ENCODE assay signal across 24 cellular contexts in genomic region chr4:128255906-128256305, GRCh38. TPM values are rescaled to one million over a fixed set of nuclear protein-coding genes. Genes with fewer than 3 reads are reported as not detected.
DNase-seq lines count a peak whose midpoint lies in the region; ATAC-seq, FAIRE-seq and TF ChIP-seq lines count a peak whose summit lies in the region.
"Had no signal": no experiment of that assay in that cellular context is flagged by ENCODE, and none has a peak within 500 bp of the region (broad histone marks: within the 10 kb centered on the region; RNA-seq: fewer than 3 reads in every experiment).

No MANE protein-coding gene starts in this region.

- no peaks in the 10 kb centered on the region for H3K9me1 ChIP-seq in IMR-90 (ENCODE audit: insufficient read depth, low read length)

- TF ChIP-seq CTCF in IMR-90 (conservative IDR thresholded peaks at IDR 0.05; ENCODE audit: low read depth, low read length), result no peak
- TF ChIP-seq CTCF in MM.1S (IDR thresholded peaks at IDR 0.05; ENCODE audit: low read length), result no peak
- no peak for TF ChIP-seq CTCF in GM12878 (IDR thresholded peaks at IDR 0.05 in 2 of 3, conservative IDR thresholded peaks at IDR 0.05 in 1 of 3; ENCODE audit: control insufficient read depth in 2 of 3, extremely low read depth in 1 of 3, insufficient read depth in 1 of 3, low read depth in 3 of 3, low read length in 3 of 3)
- no peak for TF ChIP-seq CTCF in gastroesophageal sphincter (IDR thresholded peaks at IDR 0.05)

- no peaks in the 10 kb centered on the region for H3K4me1 ChIP-seq in IMR-90 (ENCODE audit: control insufficient read depth, insufficient read depth, low read length)
- H3K4me1 ChIP-seq in MM.1S (ENCODE audit: low read length), result peaks cover 28% of the 10 kb centered on the region
- no peaks in the 10 kb centered on the region for H3K4me1 ChIP-seq in GM12878 (ENCODE audit: control insufficient read depth, insufficient read depth, low read length)
- H3K4me1 ChIP-seq in gastroesophageal sphincter, result no peaks in the 10 kb centered on the region
- H3K4me1 ChIP-seq: A549; BE2C; BLaER1 treated with 17β-estradiol and CSF1 and Interleukin-3, amounts not matched to agents 10 nM and 100 nM had no signal

- H3K18ac ChIP-seq in IMR-90 (ENCODE audit: low read depth, low read length), result no peak overlapping the region

- no peak overlapping the region for H2AK9ac ChIP-seq in IMR-90 (replicated peaks; ENCODE audit: low read depth, low read length, poor library complexity)

- no peaks in the 10 kb centered on the region for H3K9me2 ChIP-seq in MM.1S (replicated peaks; ENCODE audit: insufficient read depth, low read length)

- H3K27ac ChIP-seq in IMR-90 (ENCODE audit: insufficient read depth, low read length) (no peak overlapping the region), MM.1S (ENCODE audit: low read length) (peak overlapping the region; percentile 88), GM12878 (ENCODE audit: control insufficient read depth, insufficient read depth) (no peak overlapping the region), gastroesophageal sphincter (no peak overlapping the region)
- H3K27ac ChIP-seq: A549; BLaER1 treated with 17β-estradiol and CSF1 and Interleukin-3, amounts not matched to agents 10 nM and 100 nM; GM23248 had no signal

- no peak overlapping the region for H3K23ac ChIP-seq in IMR-90 (ENCODE audit: low read depth, low read length)

- dilution Hi-C loops in IMR-90 (cut with HindIII; ENCODE audit: low sequenced_read_pairs, unreplicated experiment), result no loop called here

- DNase-seq in IMR-90 (no peak), MM.1S (peak; percentile 86), GM12878 (ENCODE audit: low read depth, low spot score) (no peak), NCI-H1417 (lab: John Stamatoyannopoulos, UW) (no peak), G401 (ENCODE audit: low spot score) (no peak)
- DNase-seq: 8988T; ACHN; AML-193; BE2C; CD4-positive, alpha-beta T cell; CD8-positive, alpha-beta memory T cell; DMS 273 treated with DMSO at 0.1 percent for 48 hours; DMS79; EL; GF-D8; GM23248; H7; HCEC 1CT had no signal

- peaks cover 20% of the 10 kb centered on the region for H3F3A ChIP-seq in MM.1S (ENCODE audit: insufficient read depth, low read length)

- H2BK20ac ChIP-seq in IMR-90 (ENCODE audit: low read depth, low read length), result peak overlapping the region; percentile 34; the same call in 1 of the 2 replicates

- no peak overlapping the region for H3K4me2 ChIP-seq in IMR-90 (ENCODE audit: low read depth, low read length)
- peak overlapping the region; percentile 76 for H3K4me2 ChIP-seq in MM.1S (ENCODE audit: low read depth, low read length)
- H3K4me2 ChIP-seq in GM12878 (ENCODE audit: control insufficient read depth, insufficient read depth), result no peak overlapping the region
- H3K4me2 ChIP-seq: A549; BLaER1 treated with 17β-estradiol and CSF1 and Interleukin-3, amounts not matched to agents 10 nM and 100 nM had no signal

- TF ChIP-seq EP300 in GM12878 (IDR thresholded peaks at IDR 0.05; ENCODE audit: borderline replicate concordance in 1 of 2, control insufficient read depth in 1 of 2, low read depth in 2 of 2, low read length in 2 of 2), result no peak
- no peak for TF ChIP-seq EP300 in gastroesophageal sphincter (IDR thresholded peaks at IDR 0.05)

- intact Hi-C loops in IMR-90 (cut with micrococcal nuclease) (no loop called here), GM12878 (cut with micrococcal nuclease; ENCODE audit: unreplicated experiment) (no loop called here)

- H3K9me3 ChIP-seq in IMR-90 (ENCODE audit: control insufficient read depth, insufficient read depth, low read length) (0 out of 2 replicates have a peak, but pooled peaks cover 3% of the 10 kb centered on the region), MM.1S (replicated peaks; ENCODE audit: insufficient read depth, low read length) (no peaks in the 10 kb centered on the region), GM12878 (replicated peaks; ENCODE audit: control insufficient read depth, insufficient read depth, low read length) (no peaks in the 10 kb centered on the region; the same call in 2 of the 3 replicates), gastroesophageal sphincter (no peaks in the 10 kb centered on the region)
- H3K9me3 ChIP-seq: BE2C had no signal

- SMC1A ChIA-PET in GM12878 (lab: Charles Lee; ENCODE audit: uncharacterized antibody, unreplicated experiment), result interaction anchor here (1.0 kb wide), 1 partner anchor 25 kb away, joined by 3 read pairs; no protein-coding TSS in a partner anchor

- H3K27me3 ChIP-seq in IMR-90 (ENCODE audit: control insufficient read depth, insufficient read depth, low read length), result no peaks in the 10 kb centered on the region
- H3K27me3 ChIP-seq in MM.1S (replicated peaks; ENCODE audit: insufficient read depth, low read length), result no peaks in the 10 kb centered on the region
- no peaks in the 10 kb centered on the region for H3K27me3 ChIP-seq in GM12878 (replicated peaks in 1 of 2; ENCODE audit: control insufficient read depth in 2 of 2, insufficient read depth in 2 of 2, low read length in 1 of 2)
- H3K27me3 ChIP-seq in gastroesophageal sphincter, result no peaks in the 10 kb centered on the region
- H3K27me3 ChIP-seq: BE2C; BLaER1 treated with 17β-estradiol and CSF1 and Interleukin-3, amounts not matched to agents 10 nM and 100 nM had no signal

- POLR2A ChIA-PET in IMR-90 (lab: Charles Lee; ENCODE audit: unreplicated experiment), result no interaction called here
- POLR2A ChIA-PET in GM12878 (lab: Charles Lee), result no interaction called here

- CTCF ChIA-PET in IMR-90 (lab: Yijun Ruan, JAX), result no interaction called here
- CTCF ChIA-PET in GM12878 (lab: Yijun Ruan, JAX), result interaction anchor here (0.6 kb wide), 1 partner anchor 315 kb away, joined by 3 read pairs; no protein-coding TSS in a partner anchor

- H3K4ac ChIP-seq in IMR-90 (ENCODE audit: low read depth, low read length), result no peak overlapping the region

- H3K36me3 ChIP-seq in IMR-90 (ENCODE audit: control insufficient read depth, insufficient read depth, low read length), result no peaks in the 10 kb centered on the region
- no peaks in the 10 kb centered on the region for H3K36me3 ChIP-seq in MM.1S (replicated peaks; ENCODE audit: insufficient read depth, low read length)
- no peaks in the 10 kb centered on the region for H3K36me3 ChIP-seq in GM12878 (ENCODE audit: control insufficient read depth in 2 of 2, insufficient read depth in 2 of 2, low read length in 1 of 2)
- H3K36me3 ChIP-seq in gastroesophageal sphincter, result no peaks in the 10 kb centered on the region
- H3K36me3 ChIP-seq: BE2C; BLaER1 treated with 17β-estradiol and CSF1 and Interleukin-3, amounts not matched to agents 10 nM and 100 nM had no signal

- no peak overlapping the region for H3K14ac ChIP-seq in IMR-90 (replicated peaks; ENCODE audit: low read depth, low read length)

- H2BK120ac ChIP-seq in IMR-90 (ENCODE audit: low read depth, low read length), result no peak overlapping the region

- H2AFZ ChIP-seq in IMR-90 (replicated peaks; ENCODE audit: low read length, poor library complexity), result no peak overlapping the region
- peak overlapping the region; percentile 46 for H2AFZ ChIP-seq in MM.1S (ENCODE audit: low read length)
- H2AFZ ChIP-seq in GM12878 (ENCODE audit: control insufficient read depth, low read depth, low read length), result no peak overlapping the region
- H2AFZ ChIP-seq: GM23248 had no signal

- no peak for ATAC-seq in IMR-90 (ENCODE audit: low read depth)
- peak; percentile 29 for ATAC-seq in GM12878
- ATAC-seq in HG02763 (IDR thresholded peaks at IDR 0.05; ENCODE audit: unreplicated experiment), result no peak
- no peak for ATAC-seq in gastroesophageal sphincter
- ATAC-seq: A549 had no signal

- no peak overlapping the region for H4K91ac ChIP-seq in IMR-90 (ENCODE audit: insufficient read depth, low read depth, low read length)

- no peak overlapping the region for H4K5ac ChIP-seq in IMR-90 (ENCODE audit: low read depth, low read length)

- H2BK15ac ChIP-seq in IMR-90 (ENCODE audit: low read depth, low read length), result no peak overlapping the region

- H3K4me3 ChIP-seq in IMR-90 (ENCODE audit: insufficient read depth, low read depth, low read length) (no peak overlapping the region), MM.1S (ENCODE audit: low read length) (peak overlapping the region; percentile 14), GM12878 (no peak overlapping the region), gastroesophageal sphincter (no peak overlapping the region)
- H3K4me3 ChIP-seq: A549; BLaER1 treated with 17β-estradiol and CSF1 and Interleukin-3, amounts not matched to agents 10 nM and 100 nM; GM23248 had no signal

- RAD21 ChIA-PET in GM12878 (lab: Charles Lee; ENCODE audit: unreplicated experiment), result no interaction called here

- TF ChIP-seq RAD21 in IMR-90 (IDR thresholded peaks at IDR 0.05; ENCODE audit: low read length), result no peak
- no peak for TF ChIP-seq RAD21 in GM12878 (IDR thresholded peaks at IDR 0.05; ENCODE audit: insufficient read depth, low read depth, low read length)

- BruUV-seq in IMR-90 (replicated peaks; lab: Mats Ljungman, UMichigan) (no TSS peak), GM12878 (replicated peaks; lab: Mats Ljungman, UMichigan) (no TSS peak)

- 83% methylated on average over 1 of the region's 3 CpGs; no CpG with 5 or more reads in 1 of the 2 experiments for WGBS in IMR-90 (ENCODE audit: extremely low coverage in 2 of 2, insufficient read length in 1 of 2), 2 experiments
- 40% methylated on average over 3 of the region's 3 CpGs for WGBS in GM12878 (ENCODE audit: insufficient coverage, insufficient replicate concordance, low lambda C conversion rate, missing lambda C conversion rate)
- 89 to 100% methylated on average over 2 to 3 of the region's 3 CpGs for WGBS in gastroesophageal sphincter (ENCODE audit: low coverage in 1 of 2), 2 donors

- FAIRE-seq in GM12878 (lab: Jason Lieb, UNC), result no peak
- FAIRE-seq: A549, GM12892, H1 had no signal

- H3K56ac ChIP-seq in IMR-90 (ENCODE audit: extremely low read depth, insufficient read depth, low read length), result no peak overlapping the region

- H4K8ac ChIP-seq in IMR-90 (ENCODE audit: low read depth in 2 of 2, low read length in 2 of 2), result no peak overlapping the region

- H2AK5ac ChIP-seq in IMR-90 (ENCODE audit: low read depth, low read length), result no peak overlapping the region

- no peak for TF ChIP-seq POLR2A in IMR-90 (IDR thresholded peaks at IDR 0.05; ENCODE audit: low read depth, low read length)
- TF ChIP-seq POLR2A in GM12878 (IDR thresholded peaks at IDR 0.05; ENCODE audit: low read depth, low read length), result no peak
- no peak for TF ChIP-seq POLR2A in gastroesophageal sphincter (IDR thresholded peaks at IDR 0.05)

- no peak overlapping the region for H2BK5ac ChIP-seq in IMR-90 (ENCODE audit: low read depth, low read length, poor library complexity, severe bottlenecking)

- in situ Hi-C loops in IMR-90 (cut with MboI; ENCODE audit: low sequenced_read_pairs), result no loop called here
- in situ Hi-C loops in GM12878 (cut with MboI), result no loop called here
- in situ Hi-C loops in G401 (cut with HindIII; ENCODE audit: low sequenced_read_pairs), result no loop called here

- no peaks in the 10 kb centered on the region for H4K20me1 ChIP-seq in IMR-90 (ENCODE audit: insufficient read depth, low read length)
- H4K20me1 ChIP-seq in MM.1S (ENCODE audit: insufficient read depth, low read length), result no peaks in the 10 kb centered on the region
- H4K20me1 ChIP-seq in GM12878 (ENCODE audit: control insufficient read depth, insufficient read depth), result no peaks in the 10 kb centered on the region
- H4K20me1 ChIP-seq: BLaER1 treated with 17β-estradiol and CSF1 and Interleukin-3, amounts not matched to agents 10 nM and 100 nM had no signal

- no peaks in the 10 kb centered on the region for H3K79me1 ChIP-seq in IMR-90 (ENCODE audit: low read depth in 1 of 2, low read length in 2 of 2)

- H3K79me2 ChIP-seq in MM.1S (ENCODE audit: low read length), result no peaks in the 10 kb centered on the region
- H3K79me2 ChIP-seq in GM12878 (ENCODE audit: control insufficient read depth, insufficient read depth, low read length), result no peaks in the 10 kb centered on the region

- no peak overlapping the region for H3K9ac ChIP-seq in IMR-90 (ENCODE audit: low read depth, low read length)
- H3K9ac ChIP-seq in MM.1S (ENCODE audit: low read length), result peak overlapping the region; percentile 39; the same call in 1 of the 2 replicates
- no peak overlapping the region for H3K9ac ChIP-seq in GM12878 (ENCODE audit: control insufficient read depth, insufficient read depth, low read length)
- H3K9ac ChIP-seq: BLaER1 treated with 17β-estradiol and CSF1 and Interleukin-3, amounts not matched to agents 10 nM and 100 nM; GM23248 had no signal

RNA-seq across cellular contexts. Expression of gene PGRMC2, which starts 31.7 kb away (rescaled TPM):
- total RNA-seq in IMR-90 (2012; rRNA removed) (13.4 and 24.4 TPM in 2 replicates), GM12878 (2014; rRNA removed) (6.3 and 7.0 TPM in 2 replicates), GM12878 (2014; rRNA removed; fragmentation: Illumina TruSeq; extraction: Trizol) (11.5 TPM in 2 replicates), GM12878 (2021) (27.5 and 30.2 TPM in 2 replicates), gastroesophageal sphincter (10 to 100 TPM; 47.3 to 79.2 (median 64.7) TPM)
- polyA plus RNA-seq in IMR-90 (2012; rRNA removed) (21.9 and 40.7 TPM in 2 replicates), GM12878 (2011; rRNA removed) (11.0 and 21.5 TPM in 2 replicates), GM12878 (2014; fragmentation: Illumina TruSeq; extraction: Trizol) (38.4 and 57.5 TPM in 2 replicates), GM12878 (2014; fragmentation: Nextera tagmentation; extraction: Ambion mirVana) (10 to 100 TPM in 1 of 2 experiments, 1 to 10 TPM in 1; 7.0 to 12.5 TPM), GM12878 (2014; rRNA removed) (9.0 and 10.2 TPM in 2 replicates), GM12878 (2016; fragmentation: Nextera tagmentation; extraction: Ambion mirVana) (10 to 100 TPM; 23.8 to 25.4 TPM)
- polyA plus RNA-seq in IMR-90 (2012; cell fraction: cytosol; rRNA removed), result 8.0 and 8.9 TPM in 2 replicates
- 2.2 and 19.3 TPM in 2 replicates for polyA plus RNA-seq in IMR-90 (2012; cell fraction: nucleus; rRNA removed; ENCODE audit: low replicate concordance)
- 17.0 and 19.7 TPM in 2 replicates for total RNA-seq in GM12878 (2013; cell fraction: nucleolus; rRNA removed)
- polyA plus RNA-seq in GM12878 (2011; ENCODE audit: low read depth), result 11.8 TPM
- 2.6 and 3.8 TPM in 2 replicates for polyA plus RNA-seq in GM12878 (2011; cell fraction: cytosol; rRNA removed)
- 4.5 and 4.7 TPM in 2 replicates for polyA plus RNA-seq in GM12878 (2011; cell fraction: nucleus; rRNA removed)
- polyA plus RNA-seq in GM12878 (2012), result 32.0 and 37.9 TPM in 2 replicates
- polyA minus RNA-seq in GM12878 (2011; rRNA and poly(A)+ RNA removed), result 2.1 and 2.3 TPM in 2 replicates
- polyA minus RNA-seq in GM12878 (2011; cell fraction: cytosol; rRNA and poly(A)+ RNA removed), result 1.9 and 2.4 TPM in 2 replicates
- polyA minus RNA-seq in GM12878 (2011; cell fraction: nucleus; rRNA and poly(A)+ RNA removed), result 3.4 and 3.9 TPM in 2 replicates
- total RNA-seq in G401 (2014; rRNA removed; shearing (Covaris generic)), result 45.0 and 58.6 TPM in 2 replicates
